8 cellular contexts compared by ENCODE assay signal in genomic region chr11:60842688-60843605, GRCh38. TPM values are rescaled to one million over a fixed set of nuclear protein-coding genes. Genes with fewer than 3 reads are reported as not detected.
DNase-seq lines count a peak whose midpoint lies in the region; ATAC-seq, FAIRE-seq and TF ChIP-seq lines count a peak whose summit lies in the region.
"Had no signal": no experiment of that assay in that cellular context is flagged by ENCODE, and none has a peak within 500 bp of the region (broad histone marks: within the 10 kb centered on the region; RNA-seq: fewer than 3 reads in every experiment).

No MANE protein-coding gene starts in this region.

- peaks cover 9% of the 10 kb centered on the region for H3K36me3 Mint-ChIP-seq in T-helper 17 cell (ENCODE audit: low read depth)

- H3K27me3 Mint-ChIP-seq in T-helper 17 cell, result no peaks in the 10 kb centered on the region

- RAD21 ChIA-PET in HCT116 (lab: Charles Lee; ENCODE audit: low non-redundant PET in 1 of 2, low total read pairs in 2 of 2, uncharacterized antibody in 2 of 2, unreplicated experiment in 2 of 2), result no interaction called here

- no peak for TF ChIP-seq CTCF in HCT116 (IDR thresholded peaks at IDR 0.05 in 2 of 3, conservative IDR thresholded peaks at IDR 0.05 in 1 of 3; ENCODE audit: borderline replicate concordance in 1 of 3, insufficient read depth in 1 of 3, low read depth in 2 of 3, low read length in 2 of 3)
- no peak for TF ChIP-seq CTCF in foreskin keratinocyte (conservative IDR thresholded peaks at IDR 0.05)
- TF ChIP-seq CTCF in omental fat pad (IDR thresholded peaks at IDR 0.05), result no peak

- H3K4me3 ChIP-seq in HCT116 (replicated peaks in 1 of 2; ENCODE audit: low read depth in 1 of 2, low read length in 2 of 2), result peak overlapping the region; percentile 92 to 96
- H3K4me3 ChIP-seq in skeletal muscle tissue (ENCODE audit: low read length in 3 of 3), result peak overlapping the region; percentile 71 to 96 (median 78)

- H4K20me1 ChIP-seq in HCT116 (ENCODE audit: insufficient read depth), result no peaks in the 10 kb centered on the region

- TF ChIP-seq POLR2A in HCT116 (IDR thresholded peaks at IDR 0.05; ENCODE audit: borderline replicate concordance, extremely low read depth, insufficient read depth, insufficient read length), result no peak

- POLR2A ChIA-PET in HCT116 (lab: Charles Lee), result no interaction called here

- H3K79me2 ChIP-seq in HCT116 (ENCODE audit: insufficient read depth, low read length), result peaks cover 60% of the 10 kb centered on the region

- no peaks in the 10 kb centered on the region for H3K9me2 ChIP-seq in HCT116 (ENCODE audit: insufficient read depth)

- H3K27ac ChIP-seq in HCT116 (ENCODE audit: low read depth, low read length) (peak overlapping the region; percentile 74), foreskin keratinocyte (peak overlapping the region; percentile 87), skeletal muscle tissue (ENCODE audit: low read depth, low read length) (peak overlapping the region; percentile 70)

- H3K4me2 ChIP-seq in HCT116 (ENCODE audit: low read length), result peak overlapping the region; percentile 79

- H3K27me3 ChIP-seq in HCT116 (ENCODE audit: insufficient read depth, low read length) (no peaks in the 10 kb centered on the region), foreskin keratinocyte (no peaks in the 10 kb centered on the region), skeletal muscle tissue (ENCODE audit: control insufficient read depth in 3 of 3, insufficient read depth in 3 of 3, low read length in 3 of 3) (no peaks in the 10 kb centered on the region)

- peaks cover 13 to 23% of the 10 kb centered on the region in 2 experiments for H3K4me1 ChIP-seq in HCT116 (ENCODE audit: control insufficient read depth in 1 of 2, insufficient read depth in 2 of 2, low read length in 2 of 2)
- peaks cover 8% of the 10 kb centered on the region for H3K4me1 ChIP-seq in foreskin keratinocyte
- peaks cover 43 to 54% (median 53%) of the 10 kb centered on the region in 3 donors for H3K4me1 ChIP-seq in skeletal muscle tissue (ENCODE audit: control insufficient read depth in 3 of 3, insufficient read depth in 3 of 3, low read length in 3 of 3)

- no peak for TF ChIP-seq RAD21 in HCT116 (IDR thresholded peaks at IDR 0.05; ENCODE audit: low read depth)

- H3K9me3 ChIP-seq in HCT116 (ENCODE audit: control insufficient read depth in 1 of 2, insufficient read depth in 1 of 2, low read depth in 1 of 2, low read length in 2 of 2), result no peaks in the 10 kb centered on the region
- no peaks in the 10 kb centered on the region for H3K9me3 ChIP-seq in T-helper 17 cell (ENCODE audit: control insufficient read depth, low read length, poor library complexity, severe bottlenecking)
- H3K9me3 ChIP-seq in skeletal muscle tissue (ENCODE audit: control insufficient read depth in 3 of 3, low read length in 3 of 3), result no peaks in the 10 kb centered on the region

- peak overlapping the region; percentile 98 for H3K9ac ChIP-seq in HCT116 (ENCODE audit: low read length)
- H3K9ac ChIP-seq in skeletal muscle tissue (ENCODE audit: low read depth in 1 of 3, low read length in 3 of 3), result peak overlapping the region; percentile 77 to 95 (median 87)

- H3K36me3 ChIP-seq in HCT116 (ENCODE audit: control insufficient read depth in 1 of 2, insufficient read depth in 2 of 2, low read length in 2 of 2) (peaks cover 8 to 34% of the 10 kb centered on the region in 2 experiments; a peak in 3 of 4 replicates), skeletal muscle tissue (ENCODE audit: control insufficient read depth in 3 of 3, insufficient read depth in 3 of 3, low read length in 3 of 3) (peaks cover 3 to 10% (median 7%) of the 10 kb centered on the region in 3 donors)

- no peak for DNase-seq in HCT116 (ENCODE audit: low read depth, low spot score)
- no peak for DNase-seq in T-helper 17 cell
- peak in 1 of 2 donors; percentile 34 for DNase-seq in foreskin keratinocyte
- DNase-seq in RCC 7860 (ENCODE audit: low spot score), result no peak
- DNase-seq in omental fat pad (ENCODE audit: low spot score), result no peak
- DNase-seq in SHP77 (lab: John Stamatoyannopoulos, UW), result no peak

- no TSS peak for BruUV-seq in HCT116 (replicated peaks; lab: Mats Ljungman, UMichigan)

- no peak overlapping the region for H2AFZ ChIP-seq in HCT116 (ENCODE audit: low read depth, low read length, poor library complexity, severe bottlenecking)

- CTCF ChIA-PET in HCT116 (lab: Charles Lee), result interaction anchor here (0.9 to 2.0 kb wide), 2 partner anchors 45 to 57 kb away, joined by 3 to 5 read pairs; no protein-coding TSS in a partner anchor

- no peak for FAIRE-seq in RCC 7860 (lab: Jason Lieb, UNC)

- peak overlapping the region; percentile 92 for H3K4me3 Mint-ChIP-seq in T-helper 17 cell

- ATAC-seq in HCT116 (no peak), T-helper 17 cell (no peak), foreskin keratinocyte (peak; percentile 9), omental fat pad (ENCODE audit: low FRiP score) (no peak)

- H3K4me1 Mint-ChIP-seq in T-helper 17 cell, result peaks cover 38% of the 10 kb centered on the region

- intact Hi-C loops in HCT116 (cut with micrococcal nuclease), result no loop called here

- H3K27ac Mint-ChIP-seq in T-helper 17 cell, result peak overlapping the region; percentile 96

TF ChIP-seq in HCT116, 20 proteins besides CTCF, POLR2A, EP300 and RAD21:
- no peak for TF ChIP-seq ZFX (IDR thresholded peaks at IDR 0.05)
- no peak for TF ChIP-seq FOSL1 (IDR thresholded peaks at IDR 0.05; ENCODE audit: low read depth)
- no peak for TF ChIP-seq EZH2 (IDR thresholded peaks at IDR 0.05)
- TF ChIP-seq EZH2phosphoT487 (IDR thresholded peaks at IDR 0.05; ENCODE audit: borderline replicate concordance), result no peak
- no peak for TF ChIP-seq YY1 (IDR thresholded peaks at IDR 0.05; ENCODE audit: extremely low read depth, insufficient replicate concordance, low read depth, low read length)
- TF ChIP-seq ELF1 (IDR thresholded peaks at IDR 0.05; ENCODE audit: borderline replicate concordance, low read depth), result no peak
- no peak for TF ChIP-seq ATF3 (IDR thresholded peaks at IDR 0.05)

RNA-seq across cellular contexts. Expression of gene CCDC86, which starts 1.0 kb away (rescaled TPM):
- total RNA-seq in HCT116 (2021; ENCODE audit: unreplicated experiment) (69.6 TPM), T-helper 17 cell (10 to 100 TPM in 1 of 2 donors, 1 to 10 TPM in 1; 9.2 to 13.1 TPM), foreskin keratinocyte (28.4 and 42.4 TPM in 2 replicates), skeletal muscle tissue (4.7 TPM), omental fat pad (10 to 100 TPM; 17.5 to 68.6 (median 22.5) TPM)
- 29.0 and 39.8 TPM in 2 replicates for polyA plus RNA-seq in HCT116 (2012)
- polyA plus RNA-seq in foreskin keratinocyte, result 63.5 and 82.0 TPM in 2 replicates

RNA-seq across cellular contexts. Expression of gene PTGDR2, which starts 12.8 kb away (rescaled TPM):
- total RNA-seq in HCT116 (2021; ENCODE audit: unreplicated experiment) (0.12 TPM), T-helper 17 cell (1 to 10 TPM in 1 of 2 donors, under 1 TPM in 1; 0.52 to 1.8 TPM), foreskin keratinocyte (not detected in 2 replicates), skeletal muscle tissue (0.52 TPM), omental fat pad (1 to 10 TPM in 1 of 4 donors, under 1 TPM in 1, not detected in 2; 0.28 to 1.1 TPM)
- 0.16 and 0.22 TPM in 2 replicates for polyA plus RNA-seq in HCT116 (2012)
- 0.02 and 0.03 TPM in 2 replicates for polyA plus RNA-seq in foreskin keratinocyte

RNA-seq across cellular contexts. Expression of gene ZP1, which starts 24.4 kb away (rescaled TPM):
- total RNA-seq in HCT116 (2021; ENCODE audit: unreplicated experiment) (not detected), T-helper 17 cell (not detected), foreskin keratinocyte (not detected in 2 replicates), skeletal muscle tissue (not detected), omental fat pad (1 to 10 TPM in 2 of 4 donors, not detected in 2; 2.2 to 3.0 TPM)
- polyA plus RNA-seq in HCT116 (2012), result 0.30 TPM in 1 of 2 replicates, not detected in the other
- not detected in 2 replicates for polyA plus RNA-seq in foreskin keratinocyte
- total RNA-seq: activated CD8-positive, alpha-beta memory T cell treated with anti-CD3 and anti-CD28 coated beads for 36 hours had no signal

RNA-seq across cellular contexts. Expression of gene MS4A10, which starts 57.8 kb away (rescaled TPM):
- total RNA-seq in HCT116 (2021; ENCODE audit: unreplicated experiment) (not detected), T-helper 17 cell (not detected), foreskin keratinocyte (not detected in 2 replicates), skeletal muscle tissue (not detected), omental fat pad (not detected)
- not detected in 2 replicates for polyA plus RNA-seq in HCT116 (2012)
- polyA plus RNA-seq in foreskin keratinocyte, result not detected in 2 replicates
- total RNA-seq: activated CD8-positive, alpha-beta memory T cell treated with anti-CD3 and anti-CD28 coated beads for 36 hours had no signal
